In the genomic region with DNA sequence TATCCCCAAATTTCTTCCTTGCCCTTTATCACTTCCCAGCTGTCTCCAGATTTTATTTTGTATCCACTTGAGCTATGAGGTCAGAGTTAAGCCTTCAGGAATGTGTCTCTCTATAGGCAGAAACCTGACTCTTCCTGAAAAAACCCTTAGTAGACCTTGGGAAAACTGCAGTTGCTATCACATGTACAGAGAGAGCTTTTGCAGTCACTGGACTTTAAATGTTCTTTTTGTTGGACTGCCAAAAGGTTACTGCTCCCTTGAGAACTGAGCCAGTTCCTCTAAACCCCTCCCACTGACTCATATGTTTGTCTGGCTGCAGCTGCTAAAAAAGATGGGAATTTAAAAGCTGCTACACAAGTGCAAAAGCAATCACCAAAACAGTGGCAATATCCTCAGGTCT, we compare ENCODE assay signal across 8 cellular contexts.
A peak's percentile ranks its signal among the peaks of the same experiment; 100 is the strongest.
DNase-seq lines count a peak whose midpoint lies in the region; ATAC-seq and TF ChIP-seq lines count a peak whose summit lies in the region.

No MANE protein-coding gene starts in this region.

- H3K9me3 ChIP-seq in RWPE2 (ENCODE audit: severe bottlenecking) (no peaks in the 10 kb centered on the region), gastroesophageal sphincter (no peaks in the 10 kb centered on the region), WERI-Rb-1 (ENCODE audit: severe bottlenecking) (no peaks in the 10 kb centered on the region)

- no peaks in the 10 kb centered on the region for H4K20me1 ChIP-seq in GM23338 (replicated peaks; ENCODE audit: insufficient read depth)

- H3K27me3 Mint-ChIP-seq in GM23338 (ENCODE audit: insufficient read depth, low read depth, poor library complexity) = no peaks in the 10 kb centered on the region

- H3K4me3 ChIP-seq in GM23338 (no peak overlapping the region), RWPE2 (ENCODE audit: severe bottlenecking) (no peak overlapping the region), gastroesophageal sphincter (no peak overlapping the region), WERI-Rb-1 (ENCODE audit: low read depth, low read length) (no peak overlapping the region)

- no peak overlapping the region for H3K27ac Mint-ChIP-seq in GM23338

- no peaks in the 10 kb centered on the region for H3K36me3 Mint-ChIP-seq in GM23338 (ENCODE audit: low read depth)

- no peak overlapping the region for H3K4me2 ChIP-seq in GM23338

- H3K9me2 ChIP-seq in GM23338 (ENCODE audit: insufficient read depth) = no peaks in the 10 kb centered on the region

- H3K9me3 Mint-ChIP-seq in GM23338 = no peaks in the 10 kb centered on the region

- H3K4me1 ChIP-seq in GM23338 (ENCODE audit: insufficient read depth) = no peaks in the 10 kb centered on the region
- peaks cover 37% of the 10 kb centered on the region for H3K4me1 ChIP-seq in RWPE2 (ENCODE audit: insufficient read depth, poor library complexity, severe bottlenecking)
- peaks cover 4 to 55% (median 7%) of the 10 kb centered on the region in 3 donors for H3K4me1 ChIP-seq in gastroesophageal sphincter

- ATAC-seq in GM23338 = no peak
- peak; percentile 94 for ATAC-seq in RWPE2 (ENCODE audit: low read depth)
- ATAC-seq in gastroesophageal sphincter = peak; percentile 89
- ATAC-seq in GM18498 (IDR thresholded peaks at IDR 0.05; ENCODE audit: unreplicated experiment) = no peak

- H3K27ac ChIP-seq in GM23338 (ENCODE audit: low read depth) (no peak overlapping the region), RWPE2 (ENCODE audit: poor library complexity, severe bottlenecking) (peak overlapping the region; percentile 91), gastroesophageal sphincter (peak overlapping the region; percentile 47 to 71 (median 62)), WERI-Rb-1 (no peak overlapping the region)

- no peak for DNase-seq in GM23338 (ENCODE audit: low spot score)
- DNase-seq in RWPE2 (ENCODE audit: low spot score) = no peak
- peak; percentile 95 for DNase-seq in renal cortical epithelial cell (ENCODE audit: low read depth)
- DNase-seq in NCI-H2029 (lab: John Stamatoyannopoulos, UW) = no peak
- no peak for DNase-seq in activated CD4-positive, alpha-beta T cell treated with anti-CD3 and anti-CD28 coated beads for 4 hours
- no peak for DNase-seq in WERI-Rb-1

- TF ChIP-seq CTCF in GM23338 (conservative IDR thresholded peaks at IDR 0.05; ENCODE audit: low read depth in 2 of 2) (no peak), RWPE2 (IDR thresholded peaks at IDR 0.05; ENCODE audit: poor library complexity, severe bottlenecking) (no peak), gastroesophageal sphincter (IDR thresholded peaks at IDR 0.05) (no peak), WERI-Rb-1 (IDR thresholded peaks at IDR 0.05; ENCODE audit: low read depth, low read length) (no peak)

- H3K36me3 ChIP-seq in GM23338 (ENCODE audit: insufficient read depth) (no peaks in the 10 kb centered on the region), RWPE2 (ENCODE audit: low read depth) (no peaks in the 10 kb centered on the region), gastroesophageal sphincter (no peaks in the 10 kb centered on the region), WERI-Rb-1 (no peaks in the 10 kb centered on the region)

- no peak overlapping the region for H3K4me3 Mint-ChIP-seq in GM23338

- H3K4me1 Mint-ChIP-seq in GM23338 = peaks cover 7% of the 10 kb centered on the region; the same call in 2 of the 3 replicates

- H2AFZ ChIP-seq in GM23338 = peak overlapping the region; percentile 30; the same call in 1 of the 2 replicates

- H3K27me3 ChIP-seq in GM23338 (ENCODE audit: insufficient read depth) (no peaks in the 10 kb centered on the region), RWPE2 (ENCODE audit: insufficient read depth, poor library complexity, severe bottlenecking) (no peaks in the 10 kb centered on the region), gastroesophageal sphincter (no peaks in the 10 kb centered on the region), WERI-Rb-1 (ENCODE audit: insufficient read depth, low read depth, severe bottlenecking) (no peaks in the 10 kb centered on the region)

- TF ChIP-seq POLR2A in gastroesophageal sphincter (IDR thresholded peaks at IDR 0.05) = no peak

- H3K79me2 ChIP-seq in GM23338 (replicated peaks; ENCODE audit: insufficient read depth) = no peaks in the 10 kb centered on the region

- H3F3A ChIP-seq in GM23338 (replicated peaks; ENCODE audit: low read depth) = no peaks in the 10 kb centered on the region

- no peak for TF ChIP-seq EP300 in gastroesophageal sphincter (IDR thresholded peaks at IDR 0.05)

TF ChIP-seq in GM23338, 12 proteins besides CTCF, POLR2A, EP300 and RAD21 (continues in another document):
- TF ChIP-seq CREB1 (CRISPR knock-in tag; IDR thresholded peaks at IDR 0.05; ENCODE audit: low read depth) (no peak), JUNB (IDR thresholded peaks at IDR 0.05; ENCODE audit: unreplicated experiment) (no peak), STAT1 (IDR thresholded peaks at IDR 0.05; ENCODE audit: unreplicated experiment) (no peak), ZNF331 (CRISPR knock-in tag; IDR thresholded peaks at IDR 0.05; ENCODE audit: low read depth) (no peak), EZH2phosphoT487 (IDR thresholded peaks at IDR 0.05; ENCODE audit: unreplicated experiment) (no peak), POLR2AphosphoS5 (IDR thresholded peaks at IDR 0.05; ENCODE audit: low read depth) (no peak), ZNF114 (CRISPR knock-in tag; IDR thresholded peaks at IDR 0.05) (no peak), EZH2 (IDR thresholded peaks at IDR 0.05; ENCODE audit: low read depth, unreplicated experiment) (no peak)
- TF ChIP-seq, protein P1, sequence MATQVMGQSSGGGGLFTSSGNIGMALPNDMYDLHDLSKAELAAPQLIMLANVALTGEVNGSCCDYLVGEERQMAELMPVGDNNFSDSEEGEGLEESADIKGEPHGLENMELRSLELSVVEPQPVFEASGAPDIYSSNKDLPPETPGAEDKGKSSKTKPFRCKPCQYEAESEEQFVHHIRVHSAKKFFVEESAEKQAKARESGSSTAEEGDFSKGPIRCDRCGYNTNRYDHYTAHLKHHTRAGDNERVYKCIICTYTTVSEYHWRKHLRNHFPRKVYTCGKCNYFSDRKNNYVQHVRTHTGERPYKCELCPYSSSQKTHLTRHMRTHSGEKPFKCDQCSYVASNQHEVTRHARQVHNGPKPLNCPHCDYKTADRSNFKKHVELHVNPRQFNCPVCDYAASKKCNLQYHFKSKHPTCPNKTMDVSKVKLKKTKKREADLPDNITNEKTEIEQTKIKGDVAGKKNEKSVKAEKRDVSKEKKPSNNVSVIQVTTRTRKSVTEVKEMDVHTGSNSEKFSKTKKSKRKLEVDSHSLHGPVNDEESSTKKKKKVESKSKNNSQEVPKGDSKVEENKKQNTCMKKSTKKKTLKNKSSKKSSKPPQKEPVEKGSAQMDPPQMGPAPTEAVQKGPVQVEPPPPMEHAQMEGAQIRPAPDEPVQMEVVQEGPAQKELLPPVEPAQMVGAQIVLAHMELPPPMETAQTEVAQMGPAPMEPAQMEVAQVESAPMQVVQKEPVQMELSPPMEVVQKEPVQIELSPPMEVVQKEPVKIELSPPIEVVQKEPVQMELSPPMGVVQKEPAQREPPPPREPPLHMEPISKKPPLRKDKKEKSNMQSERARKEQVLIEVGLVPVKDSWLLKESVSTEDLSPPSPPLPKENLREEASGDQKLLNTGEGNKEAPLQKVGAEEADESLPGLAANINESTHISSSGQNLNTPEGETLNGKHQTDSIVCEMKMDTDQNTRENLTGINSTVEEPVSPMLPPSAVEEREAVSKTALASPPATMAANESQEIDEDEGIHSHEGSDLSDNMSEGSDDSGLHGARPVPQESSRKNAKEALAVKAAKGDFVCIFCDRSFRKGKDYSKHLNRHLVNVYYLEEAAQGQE (IDR thresholded peaks at IDR 0.05; ENCODE audit: unreplicated experiment) = no peak
- TF ChIP-seq, protein P2, sequence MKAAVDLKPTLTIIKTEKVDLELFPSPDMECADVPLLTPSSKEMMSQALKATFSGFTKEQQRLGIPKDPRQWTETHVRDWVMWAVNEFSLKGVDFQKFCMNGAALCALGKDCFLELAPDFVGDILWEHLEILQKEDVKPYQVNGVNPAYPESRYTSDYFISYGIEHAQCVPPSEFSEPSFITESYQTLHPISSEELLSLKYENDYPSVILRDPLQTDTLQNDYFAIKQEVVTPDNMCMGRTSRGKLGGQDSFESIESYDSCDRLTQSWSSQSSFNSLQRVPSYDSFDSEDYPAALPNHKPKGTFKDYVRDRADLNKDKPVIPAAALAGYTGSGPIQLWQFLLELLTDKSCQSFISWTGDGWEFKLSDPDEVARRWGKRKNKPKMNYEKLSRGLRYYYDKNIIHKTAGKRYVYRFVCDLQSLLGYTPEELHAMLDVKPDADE (IDR thresholded peaks at IDR 0.05) = no peak

Comparison
In these comparisons a context has a peak if more than half of its experiments do, and no peak if none do; other contexts are left out.
1. ATAC-seq: peak in RWPE2 (single experiment) and gastroesophageal sphincter (single experiment); none in GM23338 (single experiment) and GM18498 (single experiment).
2. H3K27ac ChIP-seq: peak in RWPE2 (single experiment) and gastroesophageal sphincter (4 of 4); none in GM23338 (single experiment) and WERI-Rb-1 (single experiment).